8 cellular contexts compared by ENCODE assay signal in the genomic region with DNA sequence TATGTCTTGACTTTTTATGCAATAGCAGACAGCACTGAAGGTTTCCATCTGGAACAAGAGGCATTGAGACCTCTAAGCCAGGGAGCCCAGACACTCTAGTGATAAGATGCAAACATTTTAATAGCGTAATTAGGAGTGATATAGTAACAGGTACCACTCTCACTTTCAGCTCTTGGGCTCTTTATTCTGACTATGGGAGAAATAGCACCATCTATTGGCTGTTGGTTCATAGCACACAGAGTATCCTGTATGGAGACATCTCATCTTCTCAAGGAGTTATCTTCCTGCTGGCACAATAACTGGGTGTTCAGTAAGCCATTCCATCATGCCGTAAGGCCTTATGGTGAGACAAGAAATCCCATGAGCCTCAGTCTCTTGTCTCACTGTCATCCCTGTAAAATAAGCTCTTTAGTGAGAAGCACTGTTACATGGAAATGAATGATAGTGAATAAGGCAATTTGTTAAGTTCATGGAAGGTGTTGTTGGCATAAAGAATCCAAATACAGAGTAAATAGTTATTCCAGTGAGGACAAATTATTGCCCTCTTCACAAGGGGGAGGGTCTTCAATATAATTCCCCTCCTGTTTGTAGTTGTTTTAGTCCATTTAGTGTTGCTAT. TPM values are rescaled to one million over a fixed set of nuclear protein-coding genes. Genes with fewer than 3 reads are reported as not detected.
DNase-seq lines count a peak whose midpoint lies in the region; ATAC-seq and TF ChIP-seq lines count a peak whose summit lies in the region.

No MANE protein-coding gene starts in this region.

- no peaks in the 10 kb centered on the region for H3K79me2 ChIP-seq in OCI-LY7 (ENCODE audit: insufficient read depth, low read depth, low read length)

- TF ChIP-seq POLR2A in heart left ventricle (IDR thresholded peaks at IDR 0.05) (no peak), spleen (IDR thresholded peaks at IDR 0.05) (no peak), tibial nerve (IDR thresholded peaks at IDR 0.05) (no peak)

- H3K4me2 ChIP-seq in OCI-LY7 (ENCODE audit: low read length): no peak overlapping the region

- no peaks in the 10 kb centered on the region for H4K20me1 ChIP-seq in OCI-LY7 (ENCODE audit: insufficient read depth, low read length)

- POLR2A ChIA-PET in OCI-LY7 (lab: Charles Lee): no interaction called here

- no peak for DNase-seq in heart left ventricle
- DNase-seq in Right ventricle myocardium superior: no peak
- DNase-seq in OCI-LY7 (ENCODE audit: low spot score): peak; percentile 60
- DNase-seq in fibroblast of pulmonary artery (ENCODE audit: low read depth): peak; percentile 53
- no peak for DNase-seq in spleen
- no peak for DNase-seq in stimulated activated CD8-positive, alpha-beta memory T cell treated with anti-CD3 and anti-CD28 coated beads, Interleukin-4, amount 100 ng/mL, for 48 hours
- no peak for DNase-seq in tibial nerve (ENCODE audit: low spot score in 2 of 2)

- WGBS in heart left ventricle, 4 donors: 70 to 81% (median 74%) methylated on average over 2 of the region's 2 CpGs
- WGBS in spleen, 5 donors: 89 to 93% (median 90%) methylated on average over 2 of the region's 2 CpGs
- WGBS in tibial nerve, 2 donors: 92 to 97% methylated on average over 2 of the region's 2 CpGs

- no TSS peak for BruUV-seq in OCI-LY7 (replicated peaks; lab: Mats Ljungman, UMichigan)

- CTCF ChIA-PET in OCI-LY7 (lab: Charles Lee; ENCODE audit: unreplicated experiment): no interaction called here

- peaks cover 0 to 21% (median 10%) of the 10 kb centered on the region in 9 donors for H3K36me3 ChIP-seq in heart left ventricle
- peaks cover 55% of the 10 kb centered on the region for H3K36me3 ChIP-seq in OCI-LY7 (ENCODE audit: insufficient read depth, low read length)
- H3K36me3 ChIP-seq in spleen: peaks cover 0 to 32% (median 10%) of the 10 kb centered on the region in 6 donors
- peaks cover 0 to 52% (median 0%) of the 10 kb centered on the region in 3 donors for H3K36me3 ChIP-seq in tibial nerve

- intact Hi-C loops in heart left ventricle (cut with DNase I) (loop anchor here in 3 of 10 donors (5.0 to 10.0 kb wide), 2 partner anchors 218 to 356 kb away; no protein-coding TSS in a partner anchor), Right ventricle myocardium superior (cut with DNase I) (no loop called here), OCI-LY7 (cut with micrococcal nuclease; ENCODE audit: unreplicated experiment) (loop anchor here (1.0 to 10.0 kb wide), 2 partner anchors 501 to 676 kb away; no protein-coding TSS in a partner anchor), spleen (cut with DNase I; ENCODE audit: low total_unique reads) (no loop called here)

- no peak for TF ChIP-seq EP300 in tibial nerve (IDR thresholded peaks at IDR 0.05)

- H3K4me1 ChIP-seq in heart left ventricle (peaks cover 0 to 19% (median 5%) of the 10 kb centered on the region in 12 donors), OCI-LY7 (ENCODE audit: insufficient read depth, low read length, poor library complexity, severe bottlenecking) (no peaks in the 10 kb centered on the region), spleen (peaks cover 0 to 3% (median 0%) of the 10 kb centered on the region in 6 donors), tibial nerve (no peaks in the 10 kb centered on the region)

- no peaks in the 10 kb centered on the region for H3K9me2 ChIP-seq in OCI-LY7 (ENCODE audit: insufficient read depth, low read length)

- H3K27ac ChIP-seq in heart left ventricle: no peak overlapping the region
- H3K27ac ChIP-seq in OCI-LY7 (ENCODE audit: low read depth, low read length, poor library complexity, severe bottlenecking): no peak overlapping the region
- H3K27ac ChIP-seq in spleen: no peak overlapping the region
- no peak overlapping the region for H3K27ac ChIP-seq in tibial nerve

- H3K4me3 ChIP-seq in heart left ventricle (no peak overlapping the region), OCI-LY7 (ENCODE audit: low read depth, low read length, poor library complexity, severe bottlenecking) (no peak overlapping the region), fibroblast of pulmonary artery (replicated peaks; ENCODE audit: low read depth, low read length) (no peak overlapping the region), spleen (no peak overlapping the region), tibial nerve (no peak overlapping the region)

- peaks cover 0 to 6% (median 0%) of the 10 kb centered on the region in 12 donors for H3K9me3 ChIP-seq in heart left ventricle
- H3K9me3 ChIP-seq in OCI-LY7 (ENCODE audit: low read length): no peaks in the 10 kb centered on the region
- no peaks in the 10 kb centered on the region for H3K9me3 ChIP-seq in spleen
- peaks cover 0 to 5% (median 0%) of the 10 kb centered on the region in 4 donors for H3K9me3 ChIP-seq in tibial nerve

- TF ChIP-seq CTCF in heart left ventricle (IDR thresholded peaks at IDR 0.05) (peak; percentile 31 to 65 (median 47)), OCI-LY7 (conservative IDR thresholded peaks at IDR 0.05; ENCODE audit: low read length) (peak; percentile 86), fibroblast of pulmonary artery (IDR thresholded peaks at IDR 0.05; ENCODE audit: low read length, missing control alignments) (peak; percentile 72), spleen (IDR thresholded peaks at IDR 0.05 in 8 of 11, conservative IDR thresholded peaks at IDR 0.05 in 3 of 11) (peak in 7 of 11 experiments; percentile 20 to 56 (median 39)), tibial nerve (IDR thresholded peaks at IDR 0.05) (peak in 1 of 5 experiments; percentile 17)

- H3K27me3 ChIP-seq in heart left ventricle: no peaks in the 10 kb centered on the region
- H3K27me3 ChIP-seq in spleen (replicated peaks in 1 of 7): no peaks in the 10 kb centered on the region
- H3K27me3 ChIP-seq in tibial nerve: no peaks in the 10 kb centered on the region

- ATAC-seq in heart left ventricle: peak; percentile 36 to 46 (median 44)
- ATAC-seq in Right ventricle myocardium superior (ENCODE audit: poor library complexity): no peak
- peak; percentile 51 for ATAC-seq in HG03045 (IDR thresholded peaks at IDR 0.05; ENCODE audit: unreplicated experiment)

- no peak overlapping the region for H2AFZ ChIP-seq in OCI-LY7 (ENCODE audit: low read length)

RNA-seq across cellular contexts. Expression of a gene that starts 48.3 kb away (rescaled TPM):
- 1 to 10 TPM; 3.6 to 6.2 (median 5.3) TPM for total RNA-seq in heart left ventricle
- polyA plus RNA-seq in heart left ventricle: 1 to 10 TPM; 5.2 to 5.9 TPM
- 5.7 TPM for total RNA-seq in Right ventricle myocardium superior
- 21.4 and 24.6 TPM in 2 replicates for total RNA-seq in OCI-LY7 (2014; rRNA removed; shearing (Covaris generic))
- 18.3 and 18.4 TPM in 2 replicates for total RNA-seq in OCI-LY7 (2022)
- total RNA-seq in spleen: 10 to 100 TPM in 6 of 7 donors, 1 to 10 TPM in 1; 8.7 to 16.9 (median 13.3) TPM
- 10 to 100 TPM; 12.7 to 15.5 (median 13.2) TPM for polyA plus RNA-seq in spleen
- total RNA-seq in tibial nerve: 10 to 100 TPM; 12.0 to 23.7 (median 16.1) TPM

Comparison
In these comparisons a context has a peak if more than half of its experiments do, and no peak if none do; other contexts are left out.
1. DNase-seq: peak in OCI-LY7 (single experiment) and fibroblast of pulmonary artery (single experiment); none in heart left ventricle (0 of 5), Right ventricle myocardium superior (single experiment), spleen (single experiment), stimulated activated CD8-positive, alpha-beta memory T cell treated with anti-CD3 and anti-CD28 coated beads, Interleukin-4, amount 100 ng/mL, for 48 hours (single experiment) and tibial nerve (0 of 2).